Comparison of ENCODE assay signal across 8 cellular contexts in genomic region chr17:7249830-7250229, GRCh38. TPM values are rescaled to one million over a fixed set of nuclear protein-coding genes. Genes with fewer than 3 reads are reported as not detected.
DNase-seq lines count a peak whose midpoint lies in the region; ATAC-seq and TF ChIP-seq lines count a peak whose summit lies in the region.

No MANE protein-coding gene starts in this region.

- TF ChIP-seq CTCF in GM12875 (IDR thresholded peaks at IDR 0.05; ENCODE audit: borderline replicate concordance, insufficient read depth, low read depth, low read length) (no peak), OCI-LY7 (conservative IDR thresholded peaks at IDR 0.05; ENCODE audit: low read length) (no peak), epithelial cell of proximal tubule (conservative IDR thresholded peaks at IDR 0.05; ENCODE audit: low read depth, low read length) (no peak), retinal pigment epithelial cell (conservative IDR thresholded peaks at IDR 0.05; ENCODE audit: low read depth, low read length) (no peak)

- H3K36me3 ChIP-seq in OCI-LY7 (ENCODE audit: insufficient read depth, low read length), result peaks cover 49% of the 10 kb centered on the region

- intact Hi-C loops in OCI-LY7 (cut with micrococcal nuclease; ENCODE audit: unreplicated experiment), result loop anchor here (5.0 kb wide), 2 partner anchors 232 to 587 kb away; partner anchors contain the start of genes POLR2A and SLC35G6

- peaks cover 71% of the 10 kb centered on the region for H3K79me2 ChIP-seq in OCI-LY7 (ENCODE audit: insufficient read depth, low read depth, low read length)

- BruUV-seq in OCI-LY7 (replicated peaks; lab: Mats Ljungman, UMichigan), result no TSS peak

- DNase-seq in OCI-LY7 (ENCODE audit: low spot score) (peak; percentile 52), epithelial cell of proximal tubule (ENCODE audit: low read depth) (no peak), retinal pigment epithelial cell (ENCODE audit: low read depth) (no peak), NCI-H1694 treated with DMSO at 0.1 percent for 48 hours (lab: John Stamatoyannopoulos, UW) (no peak)
- DNase-seq in stimulated activated CD4-positive, alpha-beta T cell treated with anti-CD3 and anti-CD28 coated beads, Interleukin-4, amount 100 ng/mL, for 1 hour, result no peak

- H3K27ac ChIP-seq in OCI-LY7 (ENCODE audit: low read depth, low read length, poor library complexity, severe bottlenecking), result peak overlapping the region; percentile 71

- H4K20me1 ChIP-seq in OCI-LY7 (ENCODE audit: insufficient read depth, low read length), result peaks cover 18% of the 10 kb centered on the region

- POLR2A ChIA-PET in OCI-LY7 (lab: Charles Lee), result no interaction called here

- peak overlapping the region; percentile 99 for H3K4me3 ChIP-seq in GM12875 (ENCODE audit: low read depth, low read length)
- peak overlapping the region; percentile 83 for H3K4me3 ChIP-seq in OCI-LY7 (ENCODE audit: low read depth, low read length, poor library complexity, severe bottlenecking)
- peak overlapping the region; percentile 73 for H3K4me3 ChIP-seq in epithelial cell of proximal tubule (ENCODE audit: low read depth, low read length)
- peak overlapping the region; percentile 89 for H3K4me3 ChIP-seq in retinal pigment epithelial cell (ENCODE audit: low read length)

- no peak for ATAC-seq in GM19463 (IDR thresholded peaks at IDR 0.05; ENCODE audit: unreplicated experiment)
- ATAC-seq in HG03342 (IDR thresholded peaks at IDR 0.05; ENCODE audit: unreplicated experiment), result no peak

- peak overlapping the region; percentile 100 for H3K4me2 ChIP-seq in OCI-LY7 (ENCODE audit: low read length)

- no peaks in the 10 kb centered on the region for H3K9me3 ChIP-seq in OCI-LY7 (ENCODE audit: low read length)

- CTCF ChIA-PET in OCI-LY7 (lab: Charles Lee; ENCODE audit: unreplicated experiment), result no interaction called here

- H2AFZ ChIP-seq in OCI-LY7 (ENCODE audit: low read length), result no peak overlapping the region

- H3K4me1 ChIP-seq in OCI-LY7 (ENCODE audit: insufficient read depth, low read length, poor library complexity, severe bottlenecking), result peaks cover 26% of the 10 kb centered on the region

- no peaks in the 10 kb centered on the region for H3K9me2 ChIP-seq in OCI-LY7 (ENCODE audit: insufficient read depth, low read length)

RNA-seq across cellular contexts. Expression of gene CTDNEP1, which starts 1.7 kb away (rescaled TPM):
- 52.1 and 53.2 TPM in 2 replicates for total RNA-seq in OCI-LY7 (2014; rRNA removed; shearing (Covaris generic))
- total RNA-seq in OCI-LY7 (2022), result 161 and 173 TPM in 2 replicates
- total RNA-seq in epithelial cell of proximal tubule, result 36.4 and 58.5 TPM in 2 replicates

RNA-seq across cellular contexts. Expression of gene ELP5, which starts 2.2 kb away (rescaled TPM):
- total RNA-seq in OCI-LY7 (2014; rRNA removed; shearing (Covaris generic)), result 71.7 and 84.6 TPM in 2 replicates
- 96.8 and 97.3 TPM in 2 replicates for total RNA-seq in OCI-LY7 (2022)
- 37.0 and 54.8 TPM in 2 replicates for total RNA-seq in epithelial cell of proximal tubule

RNA-seq across cellular contexts. Expression of gene GABARAP, which starts 7.6 kb away (rescaled TPM):
- total RNA-seq in OCI-LY7 (2014; rRNA removed; shearing (Covaris generic)), result 106 and 128 TPM in 2 replicates
- 199 and 207 TPM in 2 replicates for total RNA-seq in OCI-LY7 (2022)
- total RNA-seq in epithelial cell of proximal tubule, result 298 and 570 TPM in 2 replicates

RNA-seq across cellular contexts. Expression of gene PHF23, which starts 10.6 kb away (rescaled TPM):
- 47.7 and 50.8 TPM in 2 replicates for total RNA-seq in OCI-LY7 (2014; rRNA removed; shearing (Covaris generic))
- total RNA-seq in OCI-LY7 (2022) (36.5 and 43.3 TPM in 2 replicates), epithelial cell of proximal tubule (27.1 and 42.8 TPM in 2 replicates)

RNA-seq across cellular contexts. Expression of gene CLDN7, which starts 12.4 kb away (rescaled TPM):
- 0.28 TPM in 1 of 2 replicates, not detected in the other for total RNA-seq in OCI-LY7 (2014; rRNA removed; shearing (Covaris generic))
- 0.32 and 0.65 TPM in 2 replicates for total RNA-seq in OCI-LY7 (2022)
- total RNA-seq in epithelial cell of proximal tubule, result 105 and 200 TPM in 2 replicates
